9 cellular contexts compared by ENCODE assay signal in the genomic region with DNA sequence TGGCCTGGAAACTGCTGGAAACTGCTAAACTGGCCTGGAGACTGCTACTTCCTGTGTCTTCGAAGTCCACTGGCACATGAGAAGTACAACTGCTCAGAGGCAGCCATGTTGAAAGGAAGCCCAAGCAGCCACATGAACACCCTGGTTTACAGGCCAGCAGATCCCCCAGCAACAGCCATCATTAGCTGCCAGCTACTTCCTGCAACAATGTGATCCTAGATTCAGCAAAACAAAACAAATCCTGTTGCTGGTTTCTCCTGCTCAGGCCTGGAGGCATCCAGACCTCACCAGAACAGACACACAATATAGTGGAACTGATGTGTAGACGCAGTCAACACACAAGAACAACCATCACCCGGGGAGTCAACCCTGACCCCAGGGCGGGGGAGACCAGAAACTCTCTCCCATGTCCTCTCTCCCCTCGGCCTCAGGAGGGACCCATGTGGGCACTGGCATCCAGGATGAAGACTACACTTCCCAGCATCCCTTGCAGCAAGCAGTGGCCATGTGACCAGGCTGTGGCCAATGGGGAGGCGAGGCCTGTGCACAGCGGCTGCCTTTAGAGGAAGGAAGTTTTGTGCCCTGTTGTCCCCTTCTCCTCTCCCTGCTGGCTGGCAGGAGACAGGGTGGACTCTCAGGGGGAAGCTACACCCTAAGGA. TPM values are rescaled to one million over a fixed set of nuclear protein-coding genes. Genes with fewer than 3 reads are reported as not detected.
A peak's percentile ranks its signal among the peaks of the same experiment; 100 is the strongest.
DNase-seq lines count a peak whose midpoint lies in the region; ATAC-seq and TF ChIP-seq lines count a peak whose summit lies in the region.
"Had no signal": no experiment of that assay in that cellular context is flagged by ENCODE, and none has a peak within 500 bp of the region (broad histone marks: within the 10 kb centered on the region; RNA-seq: fewer than 3 reads in every experiment).

No MANE protein-coding gene starts in this region.

- TF ChIP-seq EP300 in suprapubic skin (IDR thresholded peaks at IDR 0.05): no peak

- peaks cover 0 to 9% (median 5%) of the 10 kb centered on the region in 12 donors for H3K9me3 ChIP-seq in heart left ventricle
- peaks cover 0 to 6% of the 10 kb centered on the region in 2 donors for H3K9me3 ChIP-seq in right atrium auricular region
- H3K9me3 ChIP-seq in OCI-LY3 (ENCODE audit: insufficient read depth, low read length): peaks cover 5% of the 10 kb centered on the region
- no peaks in the 10 kb centered on the region for H3K9me3 ChIP-seq in suprapubic skin

- H3K27ac ChIP-seq in heart left ventricle (no peak overlapping the region), right atrium auricular region (no peak overlapping the region), OCI-LY3 (ENCODE audit: low read length) (no peak overlapping the region), suprapubic skin (no peak overlapping the region)
- H3K27ac ChIP-seq: epithelial cell of prostate had no signal

- peak overlapping the region; percentile 28; the same call in 1 of the 2 replicates for H3K4me2 ChIP-seq in OCI-LY3 (ENCODE audit: low read length)

- no peaks in the 10 kb centered on the region for H3K79me2 ChIP-seq in OCI-LY3 (ENCODE audit: low read length)

- ATAC-seq in heart left ventricle (peak in 3 of 4 donors; percentile 42 to 69 (median 49)), GM19463 (IDR thresholded peaks at IDR 0.05; ENCODE audit: unreplicated experiment) (no peak), GM21576 (IDR thresholded peaks at IDR 0.05; ENCODE audit: unreplicated experiment) (no peak)
- ATAC-seq in stimulated activated naive CD8-positive, alpha-beta T cell treated with anti-CD3 and anti-CD28 coated beads, Interleukin-15, Interleukin-2, amounts not matched to agents 100 U/mL and 50 U/mL, for 24 hours: no peak

- H2AFZ ChIP-seq in OCI-LY3 (ENCODE audit: low read depth, low read length): peak overlapping the region; percentile 52; the same call in 1 of the 2 replicates

- H3K27me3 ChIP-seq in heart left ventricle (no peaks in the 10 kb centered on the region), right atrium auricular region (no peaks in the 10 kb centered on the region), OCI-LY3 (ENCODE audit: low read depth, low read length) (peaks cover 15% of the 10 kb centered on the region), suprapubic skin (no peaks in the 10 kb centered on the region)

- no peaks in the 10 kb centered on the region for H3K4me1 ChIP-seq in heart left ventricle
- no peaks in the 10 kb centered on the region for H3K4me1 ChIP-seq in right atrium auricular region
- H3K4me1 ChIP-seq in OCI-LY3 (ENCODE audit: low read length): no peaks in the 10 kb centered on the region
- no peaks in the 10 kb centered on the region for H3K4me1 ChIP-seq in suprapubic skin

- H3K4me3 ChIP-seq in heart left ventricle (no peak overlapping the region), right atrium auricular region (no peak overlapping the region), OCI-LY3 (ENCODE audit: low read length) (no peak overlapping the region), suprapubic skin (no peak overlapping the region)

- H4K20me1 ChIP-seq in OCI-LY3 (ENCODE audit: insufficient read depth, low read length): no peaks in the 10 kb centered on the region

- 78 to 87% (median 85%) methylated on average over 7 of the region's 7 CpGs for WGBS in heart left ventricle, 4 donors
- WGBS in suprapubic skin: 100% methylated on average over 1 of the region's 7 CpGs

- no peak for TF ChIP-seq CTCF in heart left ventricle (IDR thresholded peaks at IDR 0.05)
- TF ChIP-seq CTCF in right atrium auricular region (IDR thresholded peaks at IDR 0.05): no peak
- no peak for TF ChIP-seq CTCF in OCI-LY3 (IDR thresholded peaks at IDR 0.05; ENCODE audit: low read depth, low read length)
- TF ChIP-seq CTCF in suprapubic skin (IDR thresholded peaks at IDR 0.05): no peak

- H3K36me3 ChIP-seq in heart left ventricle (no peaks in the 10 kb centered on the region), right atrium auricular region (no peaks in the 10 kb centered on the region), OCI-LY3 (replicated peaks; ENCODE audit: low read depth, low read length) (no peaks in the 10 kb centered on the region), suprapubic skin (no peaks in the 10 kb centered on the region)

- no peak for TF ChIP-seq POLR2A in heart left ventricle (IDR thresholded peaks at IDR 0.05)
- TF ChIP-seq POLR2A in suprapubic skin (IDR thresholded peaks at IDR 0.05): no peak

- DNase-seq in heart left ventricle (no peak), right atrium auricular region (ENCODE audit: low spot score) (no peak), dermis blood vessel endothelial cell (peak; percentile 62), suprapubic skin (ENCODE audit: low spot score in 2 of 2) (no peak)
- DNase-seq in stimulated activated naive CD8-positive, alpha-beta T cell treated with anti-CD3 and anti-CD28 coated beads, Interleukin-15, Interleukin-2, amounts not matched to agents 100 U/mL and 50 U/mL, for 24 hours: peak; percentile 34

- no peak overlapping the region for H3K9ac ChIP-seq in OCI-LY3 (ENCODE audit: low read length)

- intact Hi-C loops in heart left ventricle (cut with DNase I): no loop called here

RNA-seq across cellular contexts. Expression of a gene that starts 9.2 kb away (rescaled TPM):
- total RNA-seq in heart left ventricle (1 to 10 TPM in 3 of 9 donors, under 1 TPM in 2, not detected in 4; 0.64 to 2.8 (median 1.2) TPM), right atrium auricular region (1 to 10 TPM in 1 of 2 donors, under 1 TPM in 1; 0.63 to 1.4 TPM), dermis blood vessel endothelial cell (0.05 TPM in 1 of 2 replicates, not detected in the other), suprapubic skin (under 1 TPM in 1 of 4 donors, not detected in 3; 0.21 TPM)
- polyA plus RNA-seq in heart left ventricle: 1 to 10 TPM in 1 of 2 donors, under 1 TPM in 1; 0.65 to 2.4 TPM

RNA-seq across cellular contexts. Expression of a gene that starts 15.5 kb away (rescaled TPM):
- total RNA-seq in heart left ventricle: not detected
- not detected for polyA plus RNA-seq in heart left ventricle
- total RNA-seq in right atrium auricular region: not detected
- not detected in 2 replicates for total RNA-seq in dermis blood vessel endothelial cell
- total RNA-seq in suprapubic skin: not detected

RNA-seq across cellular contexts. Expression of a gene that starts 17.6 kb away (rescaled TPM):
- total RNA-seq in heart left ventricle (100 to 1,000 TPM in 1 of 9 donors, 10 to 100 TPM in 8; 45.6 to 122 (median 63.3) TPM), right atrium auricular region (100 to 1,000 TPM; 123 to 148 TPM), dermis blood vessel endothelial cell (47.9 and 98.5 TPM in 2 replicates), suprapubic skin (100 to 1,000 TPM in 2 of 4 donors, 10 to 100 TPM in 2; 71.1 to 148 (median 115) TPM)
- polyA plus RNA-seq in heart left ventricle: 100 to 1,000 TPM in 1 of 2 donors, 10 to 100 TPM in 1; 86.1 to 116 TPM

RNA-seq across cellular contexts. Expression of a gene that starts 22.6 kb away (rescaled TPM):
- total RNA-seq in heart left ventricle: 1 to 10 TPM in 7 of 9 donors, under 1 TPM in 2; 0.64 to 3.8 (median 1.4) TPM
- 1 to 10 TPM in 1 of 2 donors, under 1 TPM in 1; 0.32 to 4.7 TPM for polyA plus RNA-seq in heart left ventricle
- 1 to 10 TPM; 2.3 to 2.5 TPM for total RNA-seq in right atrium auricular region
- 0.37 and 1.0 TPM in 2 replicates for total RNA-seq in dermis blood vessel endothelial cell
- total RNA-seq in suprapubic skin: 10 to 100 TPM in 1 of 4 donors, 1 to 10 TPM in 3; 1.1 to 10.3 (median 2.3) TPM

RNA-seq across cellular contexts. Expression of a gene that starts 25.2 kb away (rescaled TPM):
- total RNA-seq in heart left ventricle (10 to 100 TPM in 5 of 9 donors, 1 to 10 TPM in 3, under 1 TPM in 1; 0.81 to 58.7 (median 15.8) TPM), right atrium auricular region (1 to 10 TPM; 6.4 to 9.3 TPM), dermis blood vessel endothelial cell (0.68 TPM in 1 of 2 replicates, not detected in the other), suprapubic skin (1 to 10 TPM; 4.0 to 8.3 (median 5.9) TPM)
- 100 to 1,000 TPM in 1 of 2 donors, 10 to 100 TPM in 1; 46.1 to 101 TPM for polyA plus RNA-seq in heart left ventricle

Comparison
In these comparisons a context has a peak if more than half of its experiments do, and no peak if none do; other contexts are left out.
1. ATAC-seq: peak in heart left ventricle (3 of 4); none in stimulated activated naive CD8-positive, alpha-beta T cell treated with anti-CD3 and anti-CD28 coated beads, Interleukin-15, Interleukin-2, amounts not matched to agents 100 U/mL and 50 U/mL, for 24 hours (single experiment), GM19463 (single experiment) and GM21576 (single experiment).
2. DNase-seq: peak in dermis blood vessel endothelial cell (single experiment) and stimulated activated naive CD8-positive, alpha-beta T cell treated with anti-CD3 and anti-CD28 coated beads, Interleukin-15, Interleukin-2, amounts not matched to agents 100 U/mL and 50 U/mL, for 24 hours (single experiment); none in heart left ventricle (0 of 5), right atrium auricular region (single experiment) and suprapubic skin (0 of 2).